26 cellular contexts compared by ENCODE assay signal in genomic region chr2:24717263-24717951, GRCh38.
"Had no signal": no experiment of that assay in that cellular context is flagged by ENCODE, and none has a peak within 500 bp of the region (broad histone marks: within the 10 kb centered on the region; RNA-seq: fewer than 3 reads in every experiment).

No MANE protein-coding gene starts in this region.

- ATAC-seq: stimulated activated effector memory CD8-positive, alpha-beta T cell treated with anti-CD3 and anti-CD28 coated beads, Interleukin-12 subunit alpha, Interleukin-12 subunit beta, amount 100 ng/mL, for 72 hours; stimulated activated memory B cell treated with anti-CD40 and anti-IgM and Interleukin-4, amounts not matched to agents 10 μg/mL and 1 μg/mL and 100 μg/mL, for 72 hours; stimulated activated naive B cell treated with anti-CD40 and anti-IgM and Interleukin-4, amounts not matched to agents 10 μg/mL and 1 μg/mL and 100 μg/mL, for 72 hours; stimulated activated naive CD8-positive, alpha-beta T cell treated with anti-CD3 and anti-CD28 coated beads, Interleukin-15, amount 100 ng/mL, for 72 hours; stimulated activated naive CD8-positive, alpha-beta T cell treated with anti-CD3 and anti-CD28 coated beads, Interleukin-15, Interleukin-2, amounts not matched to agents 100 U/mL and 50 U/mL, for 24 hours; upper lobe of right lung had no signal

- H3K4me1 ChIP-seq: uterus had no signal

- FAIRE-seq: urothelium cell line had no signal

- H3K27me3 ChIP-seq: stomach, suprapubic skin, testis, thyroid gland, tibial artery, tibial nerve, transverse colon, upper lobe of left lung, upper lobe of right lung, uterus, vagina had no signal

- DNase-seq: stimulated activated CD4-positive, alpha-beta T cell treated with anti-CD3 and anti-CD28 coated beads, Interleukin-2, amount 100 ng/mL, for 48 hours; stimulated activated CD4-positive, alpha-beta T cell treated with anti-CD3 and anti-CD28 coated beads, Interleukin-4, amount 100 ng/mL, for 1 hour; stimulated activated CD4-positive, alpha-beta T cell treated with anti-CD3 and anti-CD28 coated beads, Interleukin-4, amount 100 ng/mL, for 24 hours; stimulated activated CD4-positive, alpha-beta T cell treated with anti-CD3 and anti-CD28 coated beads, Interleukin-4, amount 100 ng/mL, for 4 hours; stimulated activated naive B cell treated with anti-CD40 and anti-IgM and Interleukin-4, amounts not matched to agents 10 μg/mL and 1 μg/mL and 100 μg/mL, for 72 hours; stimulated activated naive CD4-positive, alpha-beta T cell; stimulated activated naive CD4-positive, alpha-beta T cell treated with Interleukin-2 at 50 U/mL for 16 hours; stimulated activated naive CD8-positive, alpha-beta T cell treated with anti-CD3 and anti-CD28 coated beads, Interleukin-15, amount 100 ng/mL, for 72 hours; stimulated activated naive CD8-positive, alpha-beta T cell treated with anti-CD3 and anti-CD28 coated beads, Interleukin-15, Interleukin-2, amounts not matched to agents 100 U/mL and 50 U/mL, for 24 hours; stomach; substantia nigra; testis; thyroid gland; tibial artery; transverse colon; trophoblast cell; upper lobe of left lung; upper lobe of right lung; uterus had no signal

- H3K4me3 ChIP-seq: stomach, suprapubic skin, testis, thoracic aorta, thyroid gland, tibial artery, tibial nerve, transverse colon, upper lobe of left lung, upper lobe of right lung, uterus, vagina had no signal

- H3K27ac ChIP-seq: stomach, suprapubic skin, testis, thoracic aorta, thyroid gland, tibial artery, tibial nerve, transverse colon, upper lobe of left lung, upper lobe of right lung, uterus, vagina had no signal

- H3K9me3 ChIP-seq: stomach, suprapubic skin, testis, thoracic aorta, thyroid gland, tibial artery, tibial nerve, transverse colon, upper lobe of left lung, upper lobe of right lung, uterus, vagina had no signal

- H3K36me3 ChIP-seq: thoracic aorta, thyroid gland, uterus had no signal
